In the genomic region with DNA sequence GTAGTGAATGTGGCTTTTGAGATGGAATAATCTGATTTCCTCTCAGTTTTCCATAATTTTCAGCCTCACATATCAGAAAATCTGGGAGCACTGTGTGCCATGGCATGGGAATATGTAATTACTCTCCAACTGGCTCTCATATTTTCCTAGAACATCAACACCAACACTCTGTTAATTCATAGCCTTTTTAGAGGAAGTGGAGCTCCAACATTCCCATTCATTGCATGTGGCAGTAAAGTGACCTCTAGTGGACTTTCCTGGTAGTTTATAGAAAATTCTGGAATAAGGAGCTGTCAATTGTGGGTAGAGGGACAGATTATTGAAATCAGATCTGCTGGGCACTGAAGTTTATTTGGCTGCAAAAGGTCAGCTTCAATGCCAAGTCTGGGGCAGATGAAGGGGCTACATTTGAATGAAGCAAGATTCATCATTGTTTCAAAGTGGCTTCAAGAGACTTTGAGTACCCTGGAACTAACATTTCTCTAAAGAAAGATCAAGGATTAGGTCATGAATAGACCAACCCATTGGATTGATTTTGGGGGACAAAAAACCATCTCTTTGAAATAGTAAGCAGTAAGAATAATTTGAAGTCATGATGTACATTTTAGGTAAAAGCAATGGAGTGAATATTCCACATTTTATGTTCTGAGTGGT, we compare ENCODE assay signal across 8 cellular contexts. TPM values are rescaled to one million over a fixed set of nuclear protein-coding genes. Genes with fewer than 3 reads are reported as not detected.
DNase-seq lines count a peak whose midpoint lies in the region; ATAC-seq and TF ChIP-seq lines count a peak whose summit lies in the region.

No MANE protein-coding gene starts in this region.

- no peak overlapping the region for H3K27ac ChIP-seq in coronary artery

- no peaks in the 10 kb centered on the region for H3K9me3 Mint-ChIP-seq in activated CD8-positive, alpha-beta T cell treated with anti-CD3 and anti-CD28 coated beads for 36 hours
- no peaks in the 10 kb centered on the region for H3K9me3 Mint-ChIP-seq in activated CD8-positive, alpha-beta T cell treated with anti-CD3 and anti-CD28 coated beads, Interleukin-2, amount 10 ng/mL, durations not matched to agents 7 days and 5 days (ENCODE audit: insufficient read depth)

- no peak overlapping the region for H3K27ac Mint-ChIP-seq in activated CD8-positive, alpha-beta T cell treated with anti-CD3 and anti-CD28 coated beads for 36 hours
- no peak overlapping the region for H3K27ac Mint-ChIP-seq in activated CD8-positive, alpha-beta T cell treated with anti-CD3 and anti-CD28 coated beads, Interleukin-2, amount 10 ng/mL, durations not matched to agents 7 days and 5 days

- POLR2A ChIA-PET in activated CD8-positive, alpha-beta T cell treated with anti-CD3 and anti-CD28 coated beads for 36 hours (lab: Charles Lee): no interaction called here
- POLR2A ChIA-PET in activated CD8-positive, alpha-beta T cell treated with anti-CD3 and anti-CD28 coated beads, Interleukin-2, amount 10 ng/mL, durations not matched to agents 7 days and 5 days (lab: Charles Lee): no interaction called here

- intact Hi-C loops in activated CD8-positive, alpha-beta T cell treated with anti-CD3 and anti-CD28 coated beads for 36 hours (cut with micrococcal nuclease): no loop called here

- H3K4me3 ChIP-seq in coronary artery: no peak overlapping the region

- H3K27me3 Mint-ChIP-seq in activated CD8-positive, alpha-beta T cell treated with anti-CD3 and anti-CD28 coated beads for 36 hours: peaks cover 6% of the 10 kb centered on the region
- peaks cover 2% of the 10 kb centered on the region for H3K27me3 Mint-ChIP-seq in activated CD8-positive, alpha-beta T cell treated with anti-CD3 and anti-CD28 coated beads, Interleukin-2, amount 10 ng/mL, durations not matched to agents 7 days and 5 days (ENCODE audit: low read depth)

- H3K4me3 Mint-ChIP-seq in activated CD8-positive, alpha-beta T cell treated with anti-CD3 and anti-CD28 coated beads for 36 hours: no peak overlapping the region
- no peak overlapping the region for H3K4me3 Mint-ChIP-seq in activated CD8-positive, alpha-beta T cell treated with anti-CD3 and anti-CD28 coated beads, Interleukin-2, amount 10 ng/mL, durations not matched to agents 7 days and 5 days

- CTCF ChIA-PET in activated CD8-positive, alpha-beta T cell treated with anti-CD3 and anti-CD28 coated beads for 36 hours (lab: Charles Lee): interaction anchor here (0.8 to 1.6 kb wide), 2 partner anchors 8 to 30 kb away, joined by 3 read pairs; no protein-coding TSS in a partner anchor
- CTCF ChIA-PET in activated CD8-positive, alpha-beta T cell treated with anti-CD3 and anti-CD28 coated beads, Interleukin-2, amount 10 ng/mL, durations not matched to agents 7 days and 5 days (lab: Charles Lee): interaction anchor here (1.1 to 1.3 kb wide), 3 partner anchors 13 to 41 kb away, joined by 3 read pairs; no protein-coding TSS in a partner anchor

- H3K4me1 Mint-ChIP-seq in activated CD8-positive, alpha-beta T cell treated with anti-CD3 and anti-CD28 coated beads for 36 hours (ENCODE audit: low read depth): peaks cover 10% of the 10 kb centered on the region
- peaks cover 21% of the 10 kb centered on the region for H3K4me1 Mint-ChIP-seq in activated CD8-positive, alpha-beta T cell treated with anti-CD3 and anti-CD28 coated beads, Interleukin-2, amount 10 ng/mL, durations not matched to agents 7 days and 5 days (ENCODE audit: low read depth)

- no peak for DNase-seq in activated CD8-positive, alpha-beta T cell treated with anti-CD3 and anti-CD28 coated beads for 36 hours
- no peak for DNase-seq in activated CD8-positive, alpha-beta T cell treated with anti-CD3 and anti-CD28 coated beads, Interleukin-2, amount 10 ng/mL, durations not matched to agents 7 days and 5 days
- peak; percentile 49 for DNase-seq in NCI-H2227 (lab: John Stamatoyannopoulos, UW; ENCODE audit: unreplicated experiment)
- no peak for DNase-seq in coronary artery (ENCODE audit: low spot score)
- peak; percentile 62 for DNase-seq in myocyte (ENCODE audit: low read depth)
- DNase-seq in middle frontal gyrus (ENCODE audit: extremely low spot score, low spot score): no peak
- no peak for DNase-seq in stimulated activated CD4-positive, alpha-beta T cell treated with anti-CD3 and anti-CD28 coated beads, Interleukin-1b, Interleukin-23, amount 100 ng/mL, for 48 hours

- no peak for ATAC-seq in activated CD8-positive, alpha-beta T cell treated with anti-CD3 and anti-CD28 coated beads for 36 hours
- no peak for ATAC-seq in activated CD8-positive, alpha-beta T cell treated with anti-CD3 and anti-CD28 coated beads, Interleukin-2, amount 10 ng/mL, durations not matched to agents 7 days and 5 days
- ATAC-seq in GM21390 (IDR thresholded peaks at IDR 0.05; ENCODE audit: unreplicated experiment): no peak

- TF ChIP-seq CTCF in activated CD8-positive, alpha-beta T cell treated with anti-CD3 and anti-CD28 coated beads for 36 hours (IDR thresholded peaks at IDR 0.05): peak; percentile 33
- peak; percentile 55 for TF ChIP-seq CTCF in coronary artery (IDR thresholded peaks at IDR 0.05)

- H3K36me3 Mint-ChIP-seq in activated CD8-positive, alpha-beta T cell treated with anti-CD3 and anti-CD28 coated beads for 36 hours (ENCODE audit: low read depth): no peaks in the 10 kb centered on the region
- H3K36me3 Mint-ChIP-seq in activated CD8-positive, alpha-beta T cell treated with anti-CD3 and anti-CD28 coated beads, Interleukin-2, amount 10 ng/mL, durations not matched to agents 7 days and 5 days (ENCODE audit: low read depth): no peaks in the 10 kb centered on the region

RNA-seq across cellular contexts. Expression of gene USP44, which starts 23.6 kb away (rescaled TPM):
- total RNA-seq in activated CD8-positive, alpha-beta T cell treated with anti-CD3 and anti-CD28 coated beads for 36 hours: 10 to 100 TPM; 15.2 to 15.5 TPM
- total RNA-seq in activated CD8-positive, alpha-beta T cell treated with anti-CD3 and anti-CD28 coated beads, Interleukin-2, amount 10 ng/mL, durations not matched to agents 7 days and 5 days: 10 to 100 TPM; 17.1 to 18.9 TPM
- 0.05 TPM in 1 of 2 replicates, not detected in the other for total RNA-seq in myocyte
- polyA plus RNA-seq in myocyte (2012): 0.05 TPM

Comparison
In these comparisons a context has a peak if more than half of its experiments do, and no peak if none do; other contexts are left out.
1. DNase-seq: peak in NCI-H2227 (single experiment) and myocyte (single experiment); none in activated CD8-positive, alpha-beta T cell treated with anti-CD3 and anti-CD28 coated beads for 36 hours (single experiment), activated CD8-positive, alpha-beta T cell treated with anti-CD3 and anti-CD28 coated beads, Interleukin-2, amount 10 ng/mL, durations not matched to agents 7 days and 5 days (single experiment), coronary artery (single experiment), middle frontal gyrus (single experiment) and stimulated activated CD4-positive, alpha-beta T cell treated with anti-CD3 and anti-CD28 coated beads, Interleukin-1b, Interleukin-23, amount 100 ng/mL, for 48 hours (single experiment).
2. RNA of gene USP44, which starts 23.6 kb away (total RNA-seq): 17.1 to 18.9 TPM in activated CD8-positive, alpha-beta T cell treated with anti-CD3 and anti-CD28 coated beads, Interleukin-2, amount 10 ng/mL, durations not matched to agents 7 days and 5 days and 15.2 to 15.5 TPM in activated CD8-positive, alpha-beta T cell treated with anti-CD3 and anti-CD28 coated beads for 36 hours; 0.05 TPM in myocyte; every median in the first group is over 10 times any median in the second.